In the genomic region with DNA sequence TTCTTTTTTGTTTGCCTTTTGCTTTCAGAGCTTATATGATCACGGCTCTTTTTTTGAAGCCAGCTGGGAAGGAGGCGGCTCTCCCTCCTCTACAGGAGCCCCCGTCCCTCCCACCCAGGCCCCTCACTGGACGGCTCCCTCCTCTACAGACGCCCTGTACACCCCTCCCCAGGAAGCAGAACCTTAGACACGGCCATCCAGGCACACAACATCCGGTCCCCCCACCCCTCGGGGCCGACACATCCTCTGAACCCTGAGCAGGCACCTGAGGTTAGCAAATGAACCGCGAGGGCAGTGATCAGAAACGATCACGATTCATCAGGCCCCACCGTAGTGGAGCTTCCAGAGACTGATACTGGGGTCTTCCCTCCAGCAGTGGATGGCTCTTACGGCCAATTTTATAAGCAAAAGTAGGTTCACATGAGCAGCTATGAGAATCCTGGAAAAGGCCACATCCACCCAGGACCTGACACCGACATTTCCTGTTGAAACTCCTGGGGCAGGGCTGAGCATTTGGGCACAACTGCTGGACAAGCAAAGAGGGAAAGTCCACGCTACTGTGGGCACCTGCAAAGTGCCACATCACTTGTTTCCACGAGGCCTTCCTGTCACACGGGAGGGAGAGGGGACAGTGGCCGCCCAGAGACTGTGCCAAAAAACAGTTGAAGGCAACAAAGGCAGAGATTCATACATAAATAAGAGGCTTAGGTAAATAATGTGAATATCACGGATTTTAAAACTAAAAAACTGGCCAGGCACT, we compare ENCODE assay signal across 8 cellular contexts.
DNase-seq lines count a peak whose midpoint lies in the region; ATAC-seq and TF ChIP-seq lines count a peak whose summit lies in the region.

No MANE protein-coding gene starts in this region.

- H3K36me3 ChIP-seq in mucosa of descending colon (ENCODE audit: low read depth) (no peaks in the 10 kb centered on the region), tibial artery (no peaks in the 10 kb centered on the region)

- TF ChIP-seq CTCF in mucosa of descending colon (IDR thresholded peaks at IDR 0.05) (no peak), tibial artery (IDR thresholded peaks at IDR 0.05) (no peak), RWPE1 (conservative IDR thresholded peaks at IDR 0.05; ENCODE audit: low read depth) (no peak), HFFc6 (IDR thresholded peaks at IDR 0.05) (no peak)

- H3K9me3 Mint-ChIP-seq in HFFc6: no peaks in the 10 kb centered on the region

- H3K27ac ChIP-seq in tibial artery (no peak overlapping the region), RWPE1 (no peak overlapping the region)

- POLR2A ChIA-PET in RWPE1 (lab: Yijun Ruan, JAX; ENCODE audit: low non-redundant PET): no interaction called here

- CTCF ChIA-PET in RWPE1 (lab: Yijun Ruan, JAX): interaction anchor here (0.7 to 1.0 kb wide), 2 partner anchors 11 to 130 kb away, joined by 3 read pairs; no protein-coding TSS in a partner anchor

- H3K4me1 Mint-ChIP-seq in HFFc6 (ENCODE audit: low read depth): peaks cover 8% of the 10 kb centered on the region; the same call in 1 of the 2 replicates

- H3K9me3 ChIP-seq in mucosa of descending colon (no peaks in the 10 kb centered on the region), tibial artery (no peaks in the 10 kb centered on the region)

- intact Hi-C loops in mucosa of descending colon (cut with DNase I, micrococcal nuclease): loop anchor here in 1 of 2 donors (10.0 kb wide), 1 partner anchor 126 kb away; no protein-coding TSS in a partner anchor
- intact Hi-C loops in tibial artery (cut with DNase I; ENCODE audit: low total_unique reads): no loop called here

- H3K27ac Mint-ChIP-seq in HFFc6: no peak overlapping the region

- DNase-seq in activated CD4-positive, alpha-beta T cell treated with anti-CD3 and anti-CD28 coated beads, Interleukin-2, amount 50 U/mL, for 48 hours: peak; percentile 72 to 81
- DNase-seq in mucosa of descending colon (peak; percentile 57 to 82 (median 60)), tibial artery (no peak), RWPE1 (ENCODE audit: low spot score) (no peak), NCI-H1048 (lab: John Stamatoyannopoulos, UW) (no peak), HFFc6 (no peak)

- no peaks in the 10 kb centered on the region for H3K27me3 ChIP-seq in tibial artery

- peaks cover 24% of the 10 kb centered on the region for H3K27me3 Mint-ChIP-seq in HFFc6 (ENCODE audit: insufficient read depth)

- H3K4me3 ChIP-seq in mucosa of descending colon (no peak overlapping the region), tibial artery (no peak overlapping the region)

- no peaks in the 10 kb centered on the region for H3K36me3 Mint-ChIP-seq in HFFc6 (ENCODE audit: low read depth)

- H3K4me1 ChIP-seq in mucosa of descending colon (ENCODE audit: low read depth) (peaks cover 3% of the 10 kb centered on the region), tibial artery (no peaks in the 10 kb centered on the region)

- ATAC-seq in GM18858 (IDR thresholded peaks at IDR 0.05; ENCODE audit: unreplicated experiment) (peak; percentile 54), HG03097 (IDR thresholded peaks at IDR 0.05; ENCODE audit: low FRiP score, unreplicated experiment) (peak; percentile 52), mucosa of descending colon (peak; percentile 78)

- no peak overlapping the region for H3K4me3 Mint-ChIP-seq in HFFc6

Comparison
In these comparisons a context has a peak if more than half of its experiments do, and no peak if none do; other contexts are left out.
1. DNase-seq: peak in activated CD4-positive, alpha-beta T cell treated with anti-CD3 and anti-CD28 coated beads, Interleukin-2, amount 50 U/mL, for 48 hours (2 of 2) and mucosa of descending colon (3 of 3); none in tibial artery (0 of 2), RWPE1 (single experiment), NCI-H1048 (single experiment) and HFFc6 (single experiment).
2. Peak in every context shown above with its lines, with median percentiles within 50 percentile points of each other: ATAC-seq.